8 cellular contexts compared by ENCODE assay signal in genomic region chr16:2964416-2965223, GRCh38. TPM values are rescaled to one million over a fixed set of nuclear protein-coding genes. Genes with fewer than 3 reads are reported as not detected.
DNase-seq lines count a peak whose midpoint lies in the region; ATAC-seq and TF ChIP-seq lines count a peak whose summit lies in the region.

No MANE protein-coding gene starts in this region.

- H3K36me3 Mint-ChIP-seq in endothelial cell (ENCODE audit: low read depth, unreplicated experiment): peaks cover 4% of the 10 kb centered on the region

- 0 out of 2 replicates have a peak overlapping the region, but pooled peaks have one; percentile 5 for H3K4me3 ChIP-seq in BJ (ENCODE audit: low read depth, low read length)
- no peak overlapping the region for H3K4me3 ChIP-seq in GM23248
- peak overlapping the region; percentile 4 to 26 for H3K4me3 ChIP-seq in prostate gland

- no peak for ATAC-seq in HG02938 (IDR thresholded peaks at IDR 0.05; ENCODE audit: unreplicated experiment)

- H3K27me3 Mint-ChIP-seq in endothelial cell (ENCODE audit: unreplicated experiment): peaks cover 24% of the 10 kb centered on the region

- in situ Hi-C loops in GM23248 (cut with MboI): no loop called here

- H3K4me1 ChIP-seq in GM23248 (ENCODE audit: insufficient read depth) (no peaks in the 10 kb centered on the region), prostate gland (replicated peaks) (peaks cover 19% of the 10 kb centered on the region)

- no peak overlapping the region for H3K4me3 Mint-ChIP-seq in endothelial cell (ENCODE audit: unreplicated experiment)

- CTCF ChIA-PET in BJ (lab: Yijun Ruan, JAX): interaction anchor here (1.2 kb wide), 1 partner anchor 9 kb away, joined by 3 read pairs; no protein-coding TSS in a partner anchor

- H3K9me2 ChIP-seq in GM23248 (ENCODE audit: insufficient read depth): no peaks in the 10 kb centered on the region

- no peaks in the 10 kb centered on the region for H4K20me1 ChIP-seq in GM23248 (ENCODE audit: insufficient read depth)

- TF ChIP-seq POLR2A in prostate gland (IDR thresholded peaks at IDR 0.05): no peak

- H3K4me1 Mint-ChIP-seq in endothelial cell (ENCODE audit: unreplicated experiment): peaks cover 8% of the 10 kb centered on the region

- H3K27me3 ChIP-seq in BJ (ENCODE audit: control insufficient read depth, insufficient read depth, low read length) (peaks cover 37% of the 10 kb centered on the region), GM23248 (replicated peaks; ENCODE audit: insufficient read depth) (peaks cover 55% of the 10 kb centered on the region), prostate gland (replicated peaks; ENCODE audit: insufficient read depth) (no peaks in the 10 kb centered on the region)

- no peak overlapping the region for H3K4me2 ChIP-seq in GM23248 (ENCODE audit: unreplicated experiment)

- TF ChIP-seq CTCF in BJ (IDR thresholded peaks at IDR 0.05; ENCODE audit: insufficient read depth, low read depth, low read length) (no peak), endothelial cell (IDR thresholded peaks at IDR 0.05; ENCODE audit: unreplicated experiment) (no peak), prostate gland (IDR thresholded peaks at IDR 0.05) (no peak)

- no peak for DNase-seq in BJ (ENCODE audit: low read depth)
- peak; percentile 32 for DNase-seq in GM23248
- peak; percentile 69 to 88 for DNase-seq in NCI-H524 (lab: John Stamatoyannopoulos, UW)
- peak; percentile 33 for DNase-seq in activated CD4-positive, alpha-beta T cell treated with anti-CD3 and anti-CD28 coated beads for 1 hour
- DNase-seq in endothelial cell (ENCODE audit: low spot score): peak; percentile 50
- DNase-seq in prostate gland (ENCODE audit: low spot score): no peak
- DNase-seq in AG08395 (ENCODE audit: low spot score): no peak

- no peaks in the 10 kb centered on the region for H3K79me2 ChIP-seq in GM23248 (ENCODE audit: insufficient read depth)

- no peak overlapping the region for H2AFZ ChIP-seq in GM23248

- intact Hi-C loops in prostate gland (cut with DNase I): no loop called here

- no peaks in the 10 kb centered on the region for H3K9me3 Mint-ChIP-seq in endothelial cell (ENCODE audit: unreplicated experiment)

- no peak overlapping the region for H3K9ac ChIP-seq in GM23248

- no peaks in the 10 kb centered on the region for H3F3A ChIP-seq in GM23248 (ENCODE audit: insufficient read depth)

- no peak overlapping the region for H3K27ac Mint-ChIP-seq in endothelial cell (ENCODE audit: unreplicated experiment)

- H3K9me3 ChIP-seq in GM23248 (ENCODE audit: low read depth): no peaks in the 10 kb centered on the region
- H3K9me3 ChIP-seq in prostate gland: no peaks in the 10 kb centered on the region

- no peaks in the 10 kb centered on the region for H3K36me3 ChIP-seq in BJ (ENCODE audit: control insufficient read depth, insufficient read depth, low read length)
- no peaks in the 10 kb centered on the region for H3K36me3 ChIP-seq in GM23248 (ENCODE audit: low read depth)
- H3K36me3 ChIP-seq in prostate gland: no peaks in the 10 kb centered on the region

- H3K27ac ChIP-seq in GM23248 (no peak overlapping the region), prostate gland (no peak overlapping the region)

- WGBS in GM23248 (ENCODE audit: low coverage in 1 of 2, low lambda C conversion rate in 2 of 2, missing lambda C conversion rate in 2 of 2), 2 experiments: 1 to 2% methylated on average over 44 to 54 of the region's 68 CpGs
- under 1% methylated on average over 53 of the region's 68 CpGs for WGBS in prostate gland

- POLR2A ChIA-PET in BJ (lab: Charles Lee): interaction anchor here (0.6 kb wide), 1 partner anchor 74 kb away, joined by 3 read pairs; no protein-coding TSS in a partner anchor

RNA-seq across cellular contexts. Expression of gene KREMEN2, which starts 0.5 kb away (rescaled TPM):
- polyA plus RNA-seq in BJ (2011; rRNA removed) (not detected in 2 replicates), GM23248 (2016; fragmentation: Nextera tagmentation; extraction: Ambion mirVana) (not detected in 2 replicates)
- polyA minus RNA-seq in BJ (2011; rRNA and poly(A)+ RNA removed): not detected in 2 replicates
- total RNA-seq in GM23248 (2014; rRNA removed; shearing (Covaris generic)): not detected in 2 replicates
- total RNA-seq in endothelial cell (ENCODE audit: unreplicated experiment) (not detected), prostate gland (1 to 10 TPM; 1.4 to 4.0 TPM)

RNA-seq across cellular contexts. Expression of gene PAQR4, which starts 4.5 kb away (rescaled TPM):
- 2.7 and 4.4 TPM in 2 replicates for polyA plus RNA-seq in BJ (2011; rRNA removed)
- 2.3 and 2.5 TPM in 2 replicates for polyA minus RNA-seq in BJ (2011; rRNA and poly(A)+ RNA removed)
- 7.7 and 11.3 TPM in 2 replicates for total RNA-seq in GM23248 (2014; rRNA removed; shearing (Covaris generic))
- polyA plus RNA-seq in GM23248 (2016; fragmentation: Nextera tagmentation; extraction: Ambion mirVana): 5.1 and 5.6 TPM in 2 replicates
- total RNA-seq in endothelial cell (ENCODE audit: unreplicated experiment): 11.8 TPM
- 10 to 100 TPM in 1 of 2 donors, 1 to 10 TPM in 1; 9.1 to 25.1 TPM for total RNA-seq in prostate gland

RNA-seq across cellular contexts. Expression of gene PKMYT1, which starts 15.6 kb away (rescaled TPM):
- polyA plus RNA-seq in BJ (2011; rRNA removed) (3.6 and 6.9 TPM in 2 replicates), GM23248 (2016; fragmentation: Nextera tagmentation; extraction: Ambion mirVana) (21.1 TPM in 2 replicates)
- polyA minus RNA-seq in BJ (2011; rRNA and poly(A)+ RNA removed): 1.8 and 3.7 TPM in 2 replicates
- total RNA-seq in GM23248 (2014; rRNA removed; shearing (Covaris generic)): 11.0 and 15.6 TPM in 2 replicates
- total RNA-seq in endothelial cell (ENCODE audit: unreplicated experiment) (12.2 TPM), prostate gland (10 to 100 TPM in 1 of 2 donors, 1 to 10 TPM in 1; 4.1 to 25.5 TPM)

RNA-seq across cellular contexts. Expression of gene CLDN9, which starts 48.1 kb away (rescaled TPM):
- polyA plus RNA-seq in BJ (2011; rRNA removed) (not detected in 2 replicates), GM23248 (2016; fragmentation: Nextera tagmentation; extraction: Ambion mirVana) (0.09 TPM in 1 of 2 replicates, not detected in the other)
- polyA minus RNA-seq in BJ (2011; rRNA and poly(A)+ RNA removed): not detected in 2 replicates
- not detected in 2 replicates for total RNA-seq in GM23248 (2014; rRNA removed; shearing (Covaris generic))
- total RNA-seq in endothelial cell (ENCODE audit: unreplicated experiment) (not detected), prostate gland (under 1 TPM in 1 of 2 donors, not detected in 1; 0.91 TPM)

RNA-seq across cellular contexts. Expression of gene FLYWCH1, which starts 52.9 kb away (rescaled TPM):
- polyA plus RNA-seq in BJ (2011; rRNA removed): 16.2 and 25.4 TPM in 2 replicates
- 16.5 and 21.8 TPM in 2 replicates for polyA minus RNA-seq in BJ (2011; rRNA and poly(A)+ RNA removed)
- total RNA-seq in GM23248 (2014; rRNA removed; shearing (Covaris generic)): 43.3 and 44.7 TPM in 2 replicates
- 16.0 and 18.7 TPM in 2 replicates for polyA plus RNA-seq in GM23248 (2016; fragmentation: Nextera tagmentation; extraction: Ambion mirVana)
- 50.8 TPM for total RNA-seq in endothelial cell (ENCODE audit: unreplicated experiment)
- 10 to 100 TPM; 53.0 to 55.6 TPM for total RNA-seq in prostate gland

Comparison
In these comparisons a context has a peak if more than half of its experiments do, and no peak if none do; other contexts are left out.
1. DNase-seq: peak in GM23248 (single experiment), NCI-H524 (2 of 2), activated CD4-positive, alpha-beta T cell treated with anti-CD3 and anti-CD28 coated beads for 1 hour (single experiment) and endothelial cell (single experiment); none in BJ (single experiment), prostate gland (single experiment) and AG08395 (single experiment).